ENCODE assay signal across 1 cellular context in genomic region chr20:745683-746301, GRCh38.
A peak's percentile ranks its signal among the peaks of the same experiment; 100 is the strongest.
TF ChIP-seq lines count a peak whose summit lies in the region.

No MANE protein-coding gene starts in this region.

TF ChIP-seq in K562, 482 proteins besides CTCF, POLR2A, EP300 and RAD21 (continued from another document and continues in another):
- TF ChIP-seq CLOCK (CRISPR knock-in tag; IDR thresholded peaks at IDR 0.05; ENCODE audit: borderline replicate concordance) (no peak), ZNF644 (tag; IDR thresholded peaks at IDR 0.05; ENCODE audit: low read depth) (no peak), TBL1XR1 (IDR thresholded peaks at IDR 0.05; ENCODE audit: low read length in 2 of 2) (no peak), NKRF (IDR thresholded peaks at IDR 0.05; ENCODE audit: borderline replicate concordance) (no peak), ID3 (CRISPR knock-in tag; IDR thresholded peaks at IDR 0.05) (no peak), ID3 (tag; IDR thresholded peaks at IDR 0.05) (no peak), ZNF277 (CRISPR knock-in tag; IDR thresholded peaks at IDR 0.05; ENCODE audit: borderline replicate concordance) (no peak), CHAMP1 (IDR thresholded peaks at IDR 0.05) (no peak), ZNF12 (CRISPR knock-in tag; IDR thresholded peaks at IDR 0.05) (no peak), NR0B1 (IDR thresholded peaks at IDR 0.05; ENCODE audit: partially characterized antibody) (no peak), POU5F1 (IDR thresholded peaks at IDR 0.05; ENCODE audit: borderline replicate concordance, low read depth, low read length, partially characterized antibody) (no peak), SFPQ (IDR thresholded peaks at IDR 0.05; ENCODE audit: low read depth, low read length) (no peak), ZNF696 (CRISPR knock-in tag; conservative IDR thresholded peaks at IDR 0.05) (no peak), TCF3 (CRISPR knock-in tag; IDR thresholded peaks at IDR 0.05) (no peak), ZNF75A (CRISPR knock-in tag; IDR thresholded peaks at IDR 0.05) (no peak), DDX20 (tag; IDR thresholded peaks at IDR 0.05; ENCODE audit: low read depth) (no peak), HNRNPL (IDR thresholded peaks at IDR 0.05; ENCODE audit: low read depth, low read length) (no peak), MECOM (CRISPR knock-in tag; IDR thresholded peaks at IDR 0.05) (no peak), CSDE1 (IDR thresholded peaks at IDR 0.05) (no peak), XRCC3 (IDR thresholded peaks at IDR 0.05) (no peak), HDAC1 (IDR thresholded peaks at IDR 0.05) (peak in 1 of 2 experiments; percentile 56; a peak in 1 of 4 replicates), ZNF740 (CRISPR knock-in tag; IDR thresholded peaks at IDR 0.05) (no peak), ZNF740 (tag; IDR thresholded peaks at IDR 0.05) (no peak), HNRNPK (IDR thresholded peaks at IDR 0.05; ENCODE audit: low read depth, low read length, poor library complexity, severe bottlenecking) (no peak), EHMT2 (IDR thresholded peaks at IDR 0.05) (0 out of 2 replicates have a peak, but pooled peaks have one; percentile 31), ZFP30 (CRISPR knock-in tag; IDR thresholded peaks at IDR 0.05; ENCODE audit: borderline replicate concordance) (no peak), NCOA6 (IDR thresholded peaks at IDR 0.05) (no peak), ZNF318 (IDR thresholded peaks at IDR 0.05; ENCODE audit: borderline replicate concordance in 1 of 2, low read depth in 1 of 2) (no peak), ZNF778 (CRISPR knock-in tag; IDR thresholded peaks at IDR 0.05) (no peak), HDAC8 (tag; IDR thresholded peaks at IDR 0.05) (no peak), MCM2 (IDR thresholded peaks at IDR 0.05; ENCODE audit: low read depth) (no peak), CBX1 (IDR thresholded peaks at IDR 0.05; ENCODE audit: low read depth) (peak; percentile 86), USF2 (CRISPR knock-in tag; IDR thresholded peaks at IDR 0.05) (no peak), ZBTB26 (CRISPR knock-in tag; IDR thresholded peaks at IDR 0.05) (no peak)
